ENCODE assay signal across 17 cellular contexts in genomic region chr6:122622404-122622938, GRCh38. TPM values are rescaled to one million over a fixed set of nuclear protein-coding genes. Genes with fewer than 3 reads are reported as not detected.
DNase-seq lines count a peak whose midpoint lies in the region; ATAC-seq and TF ChIP-seq lines count a peak whose summit lies in the region.
"Had no signal": no experiment of that assay in that cellular context is flagged by ENCODE, and none has a peak within 500 bp of the region (broad histone marks: within the 10 kb centered on the region; RNA-seq: fewer than 3 reads in every experiment).

No MANE protein-coding gene starts in this region.

- H3K27me3 Mint-ChIP-seq in neural crest cell (ENCODE audit: low read depth), result no peaks in the 10 kb centered on the region
- H3K27me3 Mint-ChIP-seq in naive thymus-derived CD4-positive, alpha-beta T cell, result peaks cover 8 to 54% (median 30%) of the 10 kb centered on the region in 5 donors

- no peak for ATAC-seq in GM21360 (IDR thresholded peaks at IDR 0.05; ENCODE audit: unreplicated experiment)
- ATAC-seq in naive thymus-derived CD4-positive, alpha-beta T cell, result no peak
- ATAC-seq in GM21526 (IDR thresholded peaks at IDR 0.05; ENCODE audit: low FRiP score, unreplicated experiment), result no peak

- H3K9me3 ChIP-seq in naive thymus-derived CD4-positive, alpha-beta T cell (ENCODE audit: control insufficient read depth in 2 of 3, low read length in 3 of 3), result no peaks in the 10 kb centered on the region
- H3K9me3 ChIP-seq: spleen, thyroid gland had no signal

- CTCF ChIA-PET in naive thymus-derived CD4-positive, alpha-beta T cell (lab: Charles Lee), result no interaction called here

- H3K27ac Mint-ChIP-seq in neural crest cell (ENCODE audit: unreplicated experiment), result peak overlapping the region; percentile 35
- no peak overlapping the region for H3K27ac Mint-ChIP-seq in naive thymus-derived CD4-positive, alpha-beta T cell

- H3K4me1 Mint-ChIP-seq in neural crest cell, result peaks cover 23% of the 10 kb centered on the region
- no peaks in the 10 kb centered on the region for H3K4me1 Mint-ChIP-seq in naive thymus-derived CD4-positive, alpha-beta T cell

- no peaks in the 10 kb centered on the region for H3K27me3 ChIP-seq in naive thymus-derived CD4-positive, alpha-beta T cell (ENCODE audit: control insufficient read depth in 2 of 2, insufficient read depth in 2 of 2, low read length in 2 of 2)
- H3K27me3 ChIP-seq: thyroid gland had no signal

- DNase-seq in Daoy (ENCODE audit: low read depth), result peak; percentile 9
- DNase-seq in NCI-H1105 treated with DMSO at 0.1 percent for 48 hours (lab: John Stamatoyannopoulos, UW), result peak; percentile 78
- peak; percentile 52 for DNase-seq in NCI-H748 treated with DMSO at 0.1 percent for 48 hours (lab: John Stamatoyannopoulos, UW)
- no peak for DNase-seq in neural crest cell (ENCODE audit: low read depth, low spot score)
- DNase-seq in naive thymus-derived CD4-positive, alpha-beta T cell, result no peak
- no peak for DNase-seq in anterior cingulate cortex (lab: John Stamatoyannopoulos, UW)
- DNase-seq: activated CD4-positive, alpha-beta T cell treated with anti-CD3 and anti-CD28 coated beads, Interleukin-2, amount 50 U/mL, for 1 hour; activated naive CD4-positive, alpha-beta T cell treated with anti-CD3 and anti-CD28 coated beads, Interleukin-2, amount 50 U/mL, for 16 hours; activated T-cell treated with anti-CD3 and anti-CD28 coated beads for 4 hours; Calu3; foreskin fibroblast; GF-D8; spleen; thyroid gland had no signal

- H3K9me3 Mint-ChIP-seq in neural crest cell, result no peaks in the 10 kb centered on the region
- H3K9me3 Mint-ChIP-seq in naive thymus-derived CD4-positive, alpha-beta T cell, result peaks cover 0 to 4% (median 0%) of the 10 kb centered on the region in 11 donors

- no peak overlapping the region for H3K4me3 ChIP-seq in naive thymus-derived CD4-positive, alpha-beta T cell (ENCODE audit: low read length)
- H3K4me3 ChIP-seq: spleen, thyroid gland had no signal

- no peaks in the 10 kb centered on the region for H3K36me3 ChIP-seq in naive thymus-derived CD4-positive, alpha-beta T cell (ENCODE audit: control insufficient read depth in 2 of 3, insufficient read depth in 3 of 3, low read length in 3 of 3)
- H3K36me3 ChIP-seq: spleen, thyroid gland had no signal

- TF ChIP-seq CTCF in neural crest cell (conservative IDR thresholded peaks at IDR 0.05), result no peak

- H3K4me1 ChIP-seq in naive thymus-derived CD4-positive, alpha-beta T cell (ENCODE audit: control insufficient read depth in 2 of 2, insufficient read depth in 2 of 2, low read length in 2 of 2), result no peaks in the 10 kb centered on the region
- H3K4me1 ChIP-seq: spleen, thyroid gland had no signal

- H3K36me3 Mint-ChIP-seq in neural crest cell (ENCODE audit: low read depth), result peaks cover 7% of the 10 kb centered on the region
- H3K36me3 Mint-ChIP-seq in naive thymus-derived CD4-positive, alpha-beta T cell, result peaks cover 0 to 3% (median 0%) of the 10 kb centered on the region in 5 donors

- peak overlapping the region; percentile 18 for H3K4me3 Mint-ChIP-seq in neural crest cell
- no peak overlapping the region for H3K4me3 Mint-ChIP-seq in naive thymus-derived CD4-positive, alpha-beta T cell

- POLR2A ChIA-PET in naive thymus-derived CD4-positive, alpha-beta T cell (lab: Charles Lee), result no interaction called here

- H3K27ac ChIP-seq in naive thymus-derived CD4-positive, alpha-beta T cell (ENCODE audit: low read depth, low read length), result no peak overlapping the region
- H3K27ac ChIP-seq: spleen, thyroid gland had no signal

- intact Hi-C loops in naive thymus-derived CD4-positive, alpha-beta T cell (cut with micrococcal nuclease), result no loop called here

RNA-seq across cellular contexts. Expression of gene PKIB, which starts 12.3 kb away (rescaled TPM):
- total RNA-seq in Daoy (2014; rRNA removed; shearing (Covaris generic)), result 23.7 and 29.1 TPM in 2 replicates
- total RNA-seq in neural crest cell, result 86.4 and 88.8 TPM in 2 replicates
- total RNA-seq in naive thymus-derived CD4-positive, alpha-beta T cell, result 1 to 10 TPM in 1 of 5 experiments, under 1 TPM in 3, not detected in 1; 0.86 to 1.5 (median 0.91) TPM
- 1 to 10 TPM in 1 of 2 donors, under 1 TPM in 1; 0.92 to 1.2 TPM for polyA plus RNA-seq in naive thymus-derived CD4-positive, alpha-beta T cell
- total RNA-seq: endothelial cell of umbilical vein had no signal
- polyA plus RNA-seq: endothelial cell of umbilical vein had no signal

Comparison
In these comparisons a context has a peak if more than half of its experiments do, and no peak if none do; other contexts are left out.
1. DNase-seq: peak in Daoy (single experiment), NCI-H1105 treated with DMSO at 0.1 percent for 48 hours (single experiment) and NCI-H748 treated with DMSO at 0.1 percent for 48 hours (single experiment); none in neural crest cell (single experiment), naive thymus-derived CD4-positive, alpha-beta T cell (0 of 9) and anterior cingulate cortex (0 of 58).